In genomic region chr3:53042654-53043053, GRCh38 we compare ENCODE assay signal across 21 cellular contexts. TPM values are rescaled to one million over a fixed set of nuclear protein-coding genes. Genes with fewer than 3 reads are reported as not detected.
DNase-seq lines count a peak whose midpoint lies in the region; ATAC-seq and TF ChIP-seq lines count a peak whose summit lies in the region.
"Had no signal": no experiment of that assay in that cellular context is flagged by ENCODE, and none has a peak within 500 bp of the region (broad histone marks: within the 10 kb centered on the region; RNA-seq: fewer than 3 reads in every experiment).

No MANE protein-coding gene starts in this region.

- POLR2A ChIA-PET in CD4-positive, alpha-beta memory T cell (lab: Charles Lee; ENCODE audit: partially characterized antibody), result interaction anchor here (0.8 to 6.7 kb wide), 4 partner anchors 9 to 59 kb away, joined by 3 to 143 read pairs (median 84); no protein-coding TSS in a partner anchor
- POLR2A ChIA-PET in T-cell (lab: Charles Lee), result no interaction called here
- POLR2A ChIA-PET in naive thymus-derived CD4-positive, alpha-beta T cell (lab: Charles Lee), result interaction anchor here (5.1 to 6.7 kb wide), 3 partner anchors 9 to 59 kb away, joined by 42 to 102 read pairs (median 79); no protein-coding TSS in a partner anchor
- POLR2A ChIA-PET in CD8-positive, alpha-beta memory T cell (lab: Charles Lee), result interaction anchor here (1.6 kb wide), 1 partner anchor 9 kb away, joined by 4 read pairs; no protein-coding TSS in a partner anchor

- H3K9ac ChIP-seq in BLaER1, result no peak overlapping the region

- H3K27me3 ChIP-seq in BLaER1 (peaks cover 18% of the 10 kb centered on the region), right atrium auricular region (no peaks in the 10 kb centered on the region)
- H3K27me3 ChIP-seq in CD4-positive, alpha-beta memory T cell (ENCODE audit: insufficient read depth, low read length), result no peaks in the 10 kb centered on the region
- H3K27me3 ChIP-seq in naive thymus-derived CD4-positive, alpha-beta T cell (ENCODE audit: control insufficient read depth in 2 of 2, insufficient read depth in 2 of 2, low read length in 2 of 2), result no peaks in the 10 kb centered on the region
- H3K27me3 ChIP-seq in CD8-positive, alpha-beta memory T cell (ENCODE audit: insufficient read depth, low read length, poor library complexity, severe bottlenecking), result no peaks in the 10 kb centered on the region
- H3K27me3 ChIP-seq: esophagus squamous epithelium, gastrocnemius medialis, transverse colon had no signal

- no peak overlapping the region for H3K27ac ChIP-seq in BLaER1
- H3K27ac ChIP-seq in CD4-positive, alpha-beta memory T cell (ENCODE audit: low read depth, low read length), result peak overlapping the region; percentile 75
- H3K27ac ChIP-seq in naive thymus-derived CD4-positive, alpha-beta T cell (ENCODE audit: low read depth, low read length), result peak overlapping the region; percentile 86
- no peak overlapping the region for H3K27ac ChIP-seq in right atrium auricular region
- no peak overlapping the region for H3K27ac ChIP-seq in CD8-positive, alpha-beta memory T cell (ENCODE audit: low read depth, low read length)
- H3K27ac ChIP-seq: cardiac muscle cell, gastrocnemius medialis, transverse colon, WERI-Rb-1 had no signal

- H3K9me3 Mint-ChIP-seq in CD4-positive, alpha-beta memory T cell, result peaks cover 0 to 4% (median 0%) of the 10 kb centered on the region in 8 donors
- no peaks in the 10 kb centered on the region for H3K9me3 Mint-ChIP-seq in T-cell
- H3K9me3 Mint-ChIP-seq in naive thymus-derived CD4-positive, alpha-beta T cell, result peaks cover 0 to 4% (median 0%) of the 10 kb centered on the region in 11 donors
- H3K9me3 Mint-ChIP-seq in CD8-positive, alpha-beta memory T cell, result no peaks in the 10 kb centered on the region
- H3K9me3 Mint-ChIP-seq: mesothelial cell of epicardium; natural killer cell treated with Interleukin-12 subunit alpha and Interleukin-12 subunit beta and Interleukin-15 and Interleukin-18, amount 100 ng/mL, for 72 hours had no signal

- no peaks in the 10 kb centered on the region for H3K36me3 ChIP-seq in BLaER1
- H3K36me3 ChIP-seq in CD4-positive, alpha-beta memory T cell (ENCODE audit: insufficient read depth, low read length), result no peaks in the 10 kb centered on the region
- no peaks in the 10 kb centered on the region for H3K36me3 ChIP-seq in naive thymus-derived CD4-positive, alpha-beta T cell (ENCODE audit: control insufficient read depth in 2 of 3, insufficient read depth in 3 of 3, low read length in 3 of 3)
- H3K36me3 ChIP-seq in right atrium auricular region, result no peaks in the 10 kb centered on the region
- no peaks in the 10 kb centered on the region for H3K36me3 ChIP-seq in CD8-positive, alpha-beta memory T cell (ENCODE audit: insufficient read depth, low read length)
- H3K36me3 ChIP-seq: cardiac muscle cell, esophagus squamous epithelium, gastrocnemius medialis, transverse colon had no signal

- H3K4me1 ChIP-seq in BLaER1 (peaks cover 45% of the 10 kb centered on the region), right atrium auricular region (peaks cover 0 to 20% of the 10 kb centered on the region in 2 donors)
- H3K4me1 ChIP-seq in CD4-positive, alpha-beta memory T cell (ENCODE audit: insufficient read depth, low read length), result peaks cover 75% of the 10 kb centered on the region
- peaks cover 9 to 34% of the 10 kb centered on the region in 2 donors for H3K4me1 ChIP-seq in naive thymus-derived CD4-positive, alpha-beta T cell (ENCODE audit: control insufficient read depth in 2 of 2, insufficient read depth in 2 of 2, low read length in 2 of 2)
- peaks cover 47% of the 10 kb centered on the region for H3K4me1 ChIP-seq in CD8-positive, alpha-beta memory T cell (ENCODE audit: insufficient read depth, low read length)

- peaks cover 0 to 1% of the 10 kb centered on the region in 2 donors for H3K27me3 Mint-ChIP-seq in CD4-positive, alpha-beta memory T cell
- H3K27me3 Mint-ChIP-seq in T-cell, result no peaks in the 10 kb centered on the region
- peaks cover 0 to 7% (median 0%) of the 10 kb centered on the region in 5 donors for H3K27me3 Mint-ChIP-seq in naive thymus-derived CD4-positive, alpha-beta T cell
- H3K27me3 Mint-ChIP-seq in CD8-positive, alpha-beta memory T cell, result peaks cover 0 to 4% of the 10 kb centered on the region in 2 donors
- H3K27me3 Mint-ChIP-seq: natural killer cell treated with Interleukin-12 subunit alpha and Interleukin-12 subunit beta and Interleukin-15 and Interleukin-18, amount 100 ng/mL, for 72 hours had no signal

- H3K4me3 ChIP-seq in BLaER1 (no peak overlapping the region), right atrium auricular region (no peak overlapping the region)
- H3K4me3 ChIP-seq in CD4-positive, alpha-beta memory T cell (ENCODE audit: low read length in 2 of 2), result no peak overlapping the region
- no peak overlapping the region for H3K4me3 ChIP-seq in naive thymus-derived CD4-positive, alpha-beta T cell (ENCODE audit: low read length)
- H3K4me3 ChIP-seq in CD8-positive, alpha-beta memory T cell (ENCODE audit: low read length), result no peak overlapping the region
- H3K4me3 ChIP-seq: cardiac muscle cell, esophagus squamous epithelium, gastrocnemius medialis, transverse colon had no signal

- TF ChIP-seq CTCF in right atrium auricular region (IDR thresholded peaks at IDR 0.05), result no peak

- peaks cover 46 to 82% (median 62%) of the 10 kb centered on the region in 4 donors for H3K4me1 Mint-ChIP-seq in CD4-positive, alpha-beta memory T cell
- H3K4me1 Mint-ChIP-seq in T-cell, result peaks cover 63 to 70% (median 65%) of the 10 kb centered on the region in 3 donors
- H3K4me1 Mint-ChIP-seq in naive thymus-derived CD4-positive, alpha-beta T cell, result peaks cover 33 to 76% (median 62%) of the 10 kb centered on the region in 7 donors
- H3K4me1 Mint-ChIP-seq in CD8-positive, alpha-beta memory T cell, result peaks cover 51 to 70% (median 62%) of the 10 kb centered on the region in 3 donors

- H3K4me3 Mint-ChIP-seq in CD4-positive, alpha-beta memory T cell, result peak overlapping the region in 7 of 8 donors; percentile 27 to 99 (median 98)
- peak overlapping the region; percentile 40 to 89 (median 46) for H3K4me3 Mint-ChIP-seq in T-cell
- H3K4me3 Mint-ChIP-seq in naive thymus-derived CD4-positive, alpha-beta T cell, result peak overlapping the region in 9 of 10 donors; percentile 0 to 99 (median 92)
- H3K4me3 Mint-ChIP-seq in CD8-positive, alpha-beta memory T cell, result peak overlapping the region in 2 of 7 donors; percentile 16 to 94
- H3K4me3 Mint-ChIP-seq: mesothelial cell of epicardium; natural killer cell treated with Interleukin-12 subunit alpha and Interleukin-12 subunit beta and Interleukin-15 and Interleukin-18, amount 100 ng/mL, for 72 hours had no signal

- H3K36me3 Mint-ChIP-seq in CD4-positive, alpha-beta memory T cell, result peaks cover 0 to 20% of the 10 kb centered on the region in 2 donors
- peaks cover 5% of the 10 kb centered on the region for H3K36me3 Mint-ChIP-seq in T-cell
- H3K36me3 Mint-ChIP-seq in naive thymus-derived CD4-positive, alpha-beta T cell, result peaks cover 0 to 10% (median 5%) of the 10 kb centered on the region in 5 donors
- peaks cover 0 to 11% (median 0%) of the 10 kb centered on the region in 3 donors for H3K36me3 Mint-ChIP-seq in CD8-positive, alpha-beta memory T cell
- H3K36me3 Mint-ChIP-seq: mesothelial cell of epicardium; natural killer cell treated with Interleukin-12 subunit alpha and Interleukin-12 subunit beta and Interleukin-15 and Interleukin-18, amount 100 ng/mL, for 72 hours had no signal

- ATAC-seq in T-cell (replicated peaks in 1 of 4), result no peak
- no peak for ATAC-seq in naive thymus-derived CD4-positive, alpha-beta T cell
- ATAC-seq: gastrocnemius medialis; left ventricle myocardium superior; natural killer cell treated with Interleukin-12 subunit alpha and Interleukin-12 subunit beta and Interleukin-15 and Interleukin-18, amount 100 ng/mL, for 72 hours had no signal

- CTCF ChIA-PET in CD4-positive, alpha-beta memory T cell (lab: Charles Lee; ENCODE audit: partially characterized antibody), result interaction anchor here (1.1 to 4.0 kb wide), 5 partner anchors 9 to 108 kb away, joined by 3 to 18 read pairs (median 12); no protein-coding TSS in a partner anchor
- CTCF ChIA-PET in T-cell (lab: Charles Lee), result interaction anchor here in 1 of 2 donors (0.6 kb wide), 1 partner anchor 11 kb away, joined by 3 read pairs; no protein-coding TSS in a partner anchor
- CTCF ChIA-PET in naive thymus-derived CD4-positive, alpha-beta T cell (lab: Charles Lee), result interaction anchor here (0.8 to 1.9 kb wide), 3 partner anchors 16 to 59 kb away, joined by 3 to 6 read pairs (median 3); no protein-coding TSS in a partner anchor
- CTCF ChIA-PET in CD8-positive, alpha-beta memory T cell (lab: Charles Lee), result no interaction called here

- peaks cover 72% of the 10 kb centered on the region for H4K20me1 ChIP-seq in BLaER1

- DNase-seq in CD4-positive, alpha-beta memory T cell, result no peak
- DNase-seq in T-cell, result no peak
- DNase-seq in naive thymus-derived CD4-positive, alpha-beta T cell, result no peak
- no peak for DNase-seq in midbrain (lab: John Stamatoyannopoulos, UW)
- no peak for DNase-seq in right atrium auricular region (ENCODE audit: low spot score)
- DNase-seq in CD8-positive, alpha-beta memory T cell, result no peak
- DNase-seq: activated gamma-delta T cell; DMS53; esophagus squamous epithelium; gastrocnemius medialis; GF-D8; left ventricle myocardium superior; NCI-H187; RPMI8226; stimulated activated CD4-positive, alpha-beta T cell treated with anti-CD3 and anti-CD28 coated beads, Interleukin-15, amount 100 ng/mL, for 24 hours; transverse colon; WERI-Rb-1 had no signal

- peak overlapping the region; percentile 95; the same call in 1 of the 2 replicates for H3K4me2 ChIP-seq in BLaER1

- H3K9me3 ChIP-seq in BLaER1 (no peaks in the 10 kb centered on the region), right atrium auricular region (no peaks in the 10 kb centered on the region)
- no peaks in the 10 kb centered on the region for H3K9me3 ChIP-seq in CD4-positive, alpha-beta memory T cell (ENCODE audit: control insufficient read depth in 1 of 2, low read length in 2 of 2)
- no peaks in the 10 kb centered on the region for H3K9me3 ChIP-seq in naive thymus-derived CD4-positive, alpha-beta T cell (ENCODE audit: control insufficient read depth in 2 of 3, low read length in 3 of 3)
- H3K9me3 ChIP-seq in CD8-positive, alpha-beta memory T cell (ENCODE audit: low read length), result no peaks in the 10 kb centered on the region
- H3K9me3 ChIP-seq: esophagus squamous epithelium, gastrocnemius medialis, transverse colon had no signal

- intact Hi-C loops in CD4-positive, alpha-beta memory T cell (cut with micrococcal nuclease), result no loop called here
- intact Hi-C loops in naive thymus-derived CD4-positive, alpha-beta T cell (cut with micrococcal nuclease), result loop anchor here (1.0 to 10.0 kb wide), 5 partner anchors 11 to 1658 kb away; partner anchors contain the start of genes DUSP7 (in 1 of the 2), ITIH1 (in 1 of the 2), MANF (in 1 of the 2) and NEK4 (in 1 of the 2)

- H3K27ac Mint-ChIP-seq in CD4-positive, alpha-beta memory T cell, result peak overlapping the region; percentile 26 to 100 (median 93)
- H3K27ac Mint-ChIP-seq in T-cell, result peak overlapping the region; percentile 98 to 99
- H3K27ac Mint-ChIP-seq in naive thymus-derived CD4-positive, alpha-beta T cell, result peak overlapping the region in 8 of 9 donors; percentile 25 to 99 (median 94)
- peak overlapping the region in 4 of 8 donors; percentile 35 to 96 (median 52) for H3K27ac Mint-ChIP-seq in CD8-positive, alpha-beta memory T cell
- H3K27ac Mint-ChIP-seq: mesothelial cell of epicardium; natural killer cell treated with Interleukin-12 subunit alpha and Interleukin-12 subunit beta and Interleukin-15 and Interleukin-18, amount 100 ng/mL, for 72 hours had no signal

RNA-seq across cellular contexts. Expression of gene SFMBT1, which starts 3.2 kb away (rescaled TPM):
- 10 to 100 TPM; 49.3 to 50.8 TPM for total RNA-seq in CD4-positive, alpha-beta memory T cell
- 10 to 100 TPM; 19.8 to 27.8 TPM for polyA plus RNA-seq in CD4-positive, alpha-beta memory T cell
- 10 to 100 TPM; 30.3 to 42.7 (median 37.7) TPM for total RNA-seq in T-cell
- total RNA-seq in naive thymus-derived CD4-positive, alpha-beta T cell, result 10 to 100 TPM; 28.4 to 47.1 (median 39.0) TPM
- polyA plus RNA-seq in naive thymus-derived CD4-positive, alpha-beta T cell, result 10 to 100 TPM in 1 of 2 donors, 1 to 10 TPM in 1; 9.9 to 25.3 TPM
- 10 to 100 TPM; 16.7 to 17.4 TPM for total RNA-seq in right atrium auricular region
- total RNA-seq in CD8-positive, alpha-beta memory T cell, result 10 to 100 TPM; 18.3 to 21.0 TPM
- polyA plus RNA-seq in CD8-positive, alpha-beta memory T cell, result 17.0 TPM

Comparison
In these comparisons a context has a peak if more than half of its experiments do, and no peak if none do; other contexts are left out.
1. H3K27ac ChIP-seq: peak in CD4-positive, alpha-beta memory T cell (single experiment) and naive thymus-derived CD4-positive, alpha-beta T cell (single experiment); none in BLaER1 (single experiment), right atrium auricular region (0 of 2) and CD8-positive, alpha-beta memory T cell (single experiment).
2. POLR2A ChIA-PET loops: an anchor here in CD4-positive, alpha-beta memory T cell (0.8 to 6.7 kb wide), naive thymus-derived CD4-positive, alpha-beta T cell (5.1 to 6.7 kb wide) and CD8-positive, alpha-beta memory T cell (1.6 kb wide); none called in T-cell.